1 cellular context compared by ENCODE assay signal in genomic region chr21:42739061-42739931, GRCh38.
TF ChIP-seq lines count a peak whose summit lies in the region.

No MANE protein-coding gene starts in this region.

TF ChIP-seq in GM23338, 12 proteins besides CTCF, POLR2A, EP300 and RAD21 (continued from another document):
- no peak for TF ChIP-seq ZNF462 (CRISPR knock-in tag; IDR thresholded peaks at IDR 0.05)
TF ChIP-seq in GM23338: peak in this region for 0.
